Comparison of ENCODE assay signal across 12 cellular contexts in the genomic region with DNA sequence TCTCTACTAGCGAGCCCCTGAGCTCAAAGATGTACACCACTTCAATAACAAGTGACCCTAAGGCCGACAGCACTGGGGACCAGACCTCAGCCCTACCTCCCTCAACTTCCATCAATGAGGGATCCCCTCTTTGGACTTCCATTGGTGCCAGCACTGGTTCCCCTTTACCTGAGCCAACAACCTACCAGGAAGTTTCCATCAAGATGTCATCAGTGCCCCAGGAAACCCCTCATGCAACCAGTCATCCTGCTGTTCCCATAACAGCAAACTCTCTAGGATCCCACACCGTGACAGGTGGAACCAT. TPM values are rescaled to one million over a fixed set of nuclear protein-coding genes. Genes with fewer than 3 reads are reported as not detected.
DNase-seq lines count a peak whose midpoint lies in the region; ATAC-seq, FAIRE-seq and TF ChIP-seq lines count a peak whose summit lies in the region.
"Had no signal": no experiment of that assay in that cellular context is flagged by ENCODE, and none has a peak within 500 bp of the region (broad histone marks: within the 10 kb centered on the region; RNA-seq: fewer than 3 reads in every experiment).

No MANE protein-coding gene starts in this region.

- H3K27me3 ChIP-seq in HepG2 (ENCODE audit: control insufficient read depth in 1 of 2, insufficient read depth in 2 of 2, low read length in 2 of 2) (no peaks in the 10 kb centered on the region), right lobe of liver (no peaks in the 10 kb centered on the region), lower lobe of right lung (ENCODE audit: low read depth) (no peaks in the 10 kb centered on the region), transverse colon (no peaks in the 10 kb centered on the region)
- H3K27me3 ChIP-seq: ovary had no signal

- TF ChIP-seq RAD21 in HepG2 (CRISPR knock-in tag; IDR thresholded peaks at IDR 0.05) = no peak

- no peak overlapping the region for H2AFZ ChIP-seq in HepG2 (ENCODE audit: low read length)

- H3K9me3 Mint-ChIP-seq in activated CD8-positive, alpha-beta T cell treated with anti-CD3 and anti-CD28 coated beads, Interleukin-2, amount 10 ng/mL, durations not matched to agents 7 days and 5 days (ENCODE audit: insufficient read depth) = no peaks in the 10 kb centered on the region

- no peak for TF ChIP-seq POLR2A in HepG2 (IDR thresholded peaks at IDR 0.05; ENCODE audit: insufficient read depth in 1 of 2, low read depth in 2 of 2, low read length in 2 of 2)
- TF ChIP-seq POLR2A in right lobe of liver (IDR thresholded peaks at IDR 0.05) = no peak
- TF ChIP-seq POLR2A in transverse colon (IDR thresholded peaks at IDR 0.05) = no peak

- H3K27ac Mint-ChIP-seq in activated CD8-positive, alpha-beta T cell treated with anti-CD3 and anti-CD28 coated beads, Interleukin-2, amount 10 ng/mL, durations not matched to agents 7 days and 5 days = peak overlapping the region; percentile 97

- H3K27ac ChIP-seq in HepG2 (ENCODE audit: extremely low read length, insufficient read depth, low read length) = no peak overlapping the region
- H3K27ac ChIP-seq in right lobe of liver = no peak overlapping the region
- H3K27ac ChIP-seq in lower lobe of right lung = peak overlapping the region; percentile 72
- H3K27ac ChIP-seq in transverse colon = peak overlapping the region; percentile 42 to 60 (median 52)
- H3K27ac ChIP-seq: epithelial cell of prostate, ovary had no signal

- no peak overlapping the region for H3K9ac ChIP-seq in HepG2 (ENCODE audit: insufficient read depth, low read depth, low read length)

- POLR2A ChIA-PET in HepG2 (lab: Yijun Ruan, JAX) = interaction anchor here (5.2 kb wide), 1 partner anchor 16 kb away, joined by 23 read pairs; a partner anchor contains a TSS
- POLR2A ChIA-PET in activated CD8-positive, alpha-beta T cell treated with anti-CD3 and anti-CD28 coated beads, Interleukin-2, amount 10 ng/mL, durations not matched to agents 7 days and 5 days (lab: Charles Lee) = interaction anchor here (0.6 to 1.6 kb wide), 5 partner anchors 13 to 63 kb away, joined by 4 to 11 read pairs (median 5); a partner anchor contains a TSS

- no peak for FAIRE-seq in HepG2 (lab: Jason Lieb, UNC)

- H3K4me3 ChIP-seq in HepG2 (replicated peaks in 1 of 3; ENCODE audit: insufficient read depth in 1 of 3, low read depth in 2 of 3, low read length in 3 of 3) = peak overlapping the region in 1 of 3 experiments; percentile 38; a peak in 1 of 6 replicates
- H3K4me3 ChIP-seq in right lobe of liver = peak overlapping the region in 1 of 3 donors; percentile 16
- peak overlapping the region; percentile 59 for H3K4me3 ChIP-seq in lower lobe of right lung
- peak overlapping the region in 2 of 4 donors; percentile 6 to 33 for H3K4me3 ChIP-seq in transverse colon
- H3K4me3 ChIP-seq: ovary had no signal

- CTCF ChIA-PET in HepG2 (lab: Yijun Ruan, JAX; ENCODE audit: low intra/inter-chr PET ratio, low total read pairs) = no interaction called here
- CTCF ChIA-PET in activated CD8-positive, alpha-beta T cell treated with anti-CD3 and anti-CD28 coated beads, Interleukin-2, amount 10 ng/mL, durations not matched to agents 7 days and 5 days (lab: Charles Lee) = interaction anchor here (0.7 to 4.0 kb wide), 7 partner anchors 12 to 152 kb away, joined by 3 to 32 read pairs (median 3); a partner anchor contains a TSS

- peaks cover 53% of the 10 kb centered on the region for H3K36me3 Mint-ChIP-seq in activated CD8-positive, alpha-beta T cell treated with anti-CD3 and anti-CD28 coated beads, Interleukin-2, amount 10 ng/mL, durations not matched to agents 7 days and 5 days (ENCODE audit: low read depth)

- DNase-seq in HepG2 (ENCODE audit: low spot score) = no peak
- no peak for DNase-seq in right lobe of liver
- no peak for DNase-seq in activated CD8-positive, alpha-beta T cell treated with anti-CD3 and anti-CD28 coated beads, Interleukin-2, amount 10 ng/mL, durations not matched to agents 7 days and 5 days
- DNase-seq in lower lobe of right lung = no peak
- no peak for DNase-seq in transverse colon
- no peak for DNase-seq in sciatic nerve (ENCODE audit: low spot score)
- DNase-seq in KBM-7 = no peak
- DNase-seq in DMS 273 treated with DMSO at 0.1 percent for 48 hours (lab: John Stamatoyannopoulos, UW) = no peak
- DNase-seq: NCI-H1930, ovary, RPMI8226 had no signal

- in situ Hi-C loops in HepG2 (cut with HindIII; ENCODE audit: extremely low pct_ligation_motif_present, low pct_unique_long_range_greater_than_20kb) (no loop called here), transverse colon (cut with MboI; ENCODE audit: low pct_ligation_motif_present in 1 of 4, low pct_unique_long_range_greater_than_20kb in 1 of 4, low sequenced_read_pairs in 3 of 4) (loop anchor here in 1 of 4 donors (25.0 kb wide), 1 partner anchor 499 kb away; no protein-coding TSS in a partner anchor), KBM-7 (cut with MboI; ENCODE audit: low pct_unique_long_range_greater_than_20kb, low sequenced_read_pairs) (no loop called here)

- H3K4me1 ChIP-seq in HepG2 (ENCODE audit: insufficient read depth, low read length) (peaks cover 57% of the 10 kb centered on the region), right lobe of liver (no peaks in the 10 kb centered on the region), lower lobe of right lung (peaks cover 16% of the 10 kb centered on the region), transverse colon (peaks cover 0 to 26% (median 8%) of the 10 kb centered on the region in 4 donors)

- intact Hi-C loops in HepG2 (cut with micrococcal nuclease; ENCODE audit: unreplicated experiment) (no loop called here), right lobe of liver (cut with DNase I) (no loop called here), lower lobe of right lung (cut with DNase I) (no loop called here), transverse colon (cut with DNase I; ENCODE audit: low total_unique reads) (no loop called here), sciatic nerve (cut with DNase I) (no loop called here)

- BruUV-seq in HepG2 (replicated peaks; lab: Mats Ljungman, UMichigan) = no TSS peak

- 75% methylated on average over 2 of the region's 3 CpGs for WGBS in HepG2 (ENCODE audit: low lambda C conversion rate)
- WGBS in right lobe of liver (ENCODE audit: insufficient coverage, low coverage, low lambda C conversion rate, missing lambda C conversion rate) = 83% methylated on average over 1 of the region's 3 CpGs
- WGBS in transverse colon (ENCODE audit: low coverage in 1 of 2), 2 donors = 75% methylated on average over 3 of the region's 3 CpGs; no CpG with 5 or more reads in 1 of the 2 donors

- H3K27me3 Mint-ChIP-seq in activated CD8-positive, alpha-beta T cell treated with anti-CD3 and anti-CD28 coated beads, Interleukin-2, amount 10 ng/mL, durations not matched to agents 7 days and 5 days (ENCODE audit: low read depth) = no peaks in the 10 kb centered on the region

- no peak for TF ChIP-seq EP300 in HepG2 (IDR thresholded peaks at IDR 0.05; ENCODE audit: low read depth in 2 of 2, low read length in 2 of 2)
- TF ChIP-seq EP300 in HepG2 (CRISPR knock-in tag; IDR thresholded peaks at IDR 0.05; ENCODE audit: borderline replicate concordance) = no peak
- TF ChIP-seq EP300 in transverse colon (IDR thresholded peaks at IDR 0.05; ENCODE audit: low read depth) = no peak

- H3K36me3 ChIP-seq in HepG2 (replicated peaks in 1 of 2; ENCODE audit: control insufficient read depth in 1 of 2, insufficient read depth in 2 of 2, low read length in 2 of 2) (no peaks in the 10 kb centered on the region), right lobe of liver (no peaks in the 10 kb centered on the region), lower lobe of right lung (no peaks in the 10 kb centered on the region), transverse colon (no peaks in the 10 kb centered on the region)
- H3K36me3 ChIP-seq: ovary had no signal

- no peaks in the 10 kb centered on the region for H4K20me1 ChIP-seq in HepG2 (ENCODE audit: insufficient read depth, low read length)

- TF ChIP-seq CTCF in HepG2 (CRISPR knock-in tag; IDR thresholded peaks at IDR 0.05) (no peak), right lobe of liver (IDR thresholded peaks at IDR 0.05) (no peak), lower lobe of right lung (IDR thresholded peaks at IDR 0.05) (no peak), transverse colon (IDR thresholded peaks at IDR 0.05) (no peak)

- ATAC-seq in HepG2 = no peak
- no peak for ATAC-seq in right lobe of liver
- ATAC-seq in activated CD8-positive, alpha-beta T cell treated with anti-CD3 and anti-CD28 coated beads, Interleukin-2, amount 10 ng/mL, durations not matched to agents 7 days and 5 days = no peak
- ATAC-seq in lower lobe of right lung = no peak
- ATAC-seq in sciatic nerve = no peak

- H3K79me2 ChIP-seq in HepG2 (ENCODE audit: insufficient read depth, low read length) = no peaks in the 10 kb centered on the region

- peaks cover 51% of the 10 kb centered on the region for H3K4me1 Mint-ChIP-seq in activated CD8-positive, alpha-beta T cell treated with anti-CD3 and anti-CD28 coated beads, Interleukin-2, amount 10 ng/mL, durations not matched to agents 7 days and 5 days (ENCODE audit: low read depth)

- H3K9me3 ChIP-seq in HepG2 (ENCODE audit: low read length) = no peaks in the 10 kb centered on the region
- no peaks in the 10 kb centered on the region for H3K9me3 ChIP-seq in right lobe of liver
- H3K9me3 ChIP-seq in lower lobe of right lung = no peaks in the 10 kb centered on the region
- H3K9me3 ChIP-seq in transverse colon = no peaks in the 10 kb centered on the region
- H3K9me3 ChIP-seq: ovary had no signal

- H3K4me3 Mint-ChIP-seq in activated CD8-positive, alpha-beta T cell treated with anti-CD3 and anti-CD28 coated beads, Interleukin-2, amount 10 ng/mL, durations not matched to agents 7 days and 5 days = peak overlapping the region; percentile 96

- peak overlapping the region; percentile 40; the same call in 1 of the 2 replicates for H3K4me2 ChIP-seq in HepG2 (ENCODE audit: low read depth, low read length)

RNA-seq across cellular contexts. Expression of a gene that starts 0.7 kb away (rescaled TPM):
- total RNA-seq in HepG2 (2016; rRNA removed; fragmentation: Illumina TruSeq; extraction: Trizol) (0.22 and 0.38 TPM in 2 replicates), right lobe of liver (1 to 10 TPM in 4 of 6 experiments, under 1 TPM in 2; 0.60 to 3.3 (median 1.4) TPM), lower lobe of right lung (109 TPM), transverse colon (1 to 10 TPM in 2 of 4 donors, under 1 TPM in 2; 0.20 to 3.7 (median 1.1) TPM), sciatic nerve (5.4 TPM)
- total RNA-seq in HepG2 (2016; cell fraction: cytosol; rRNA removed; fragmentation: Illumina TruSeq; extraction: Trizol; ENCODE audit: low read depth) = 0.10 TPM in 1 of 2 replicates, not detected in the other
- 0.10 and 0.35 TPM in 2 replicates for total RNA-seq in HepG2 (2016; cell fraction: insoluble cytoplasmic fraction; rRNA removed; fragmentation: Illumina TruSeq; extraction: Trizol)
- total RNA-seq in HepG2 (2016; cell fraction: membrane; rRNA removed; fragmentation: Illumina TruSeq; extraction: Trizol) = 0.06 TPM in 1 of 2 replicates, not detected in the other
- total RNA-seq in HepG2 (2016; cell fraction: nucleus; rRNA removed; fragmentation: Illumina TruSeq; extraction: Trizol) = 0.28 and 0.34 TPM in 2 replicates
- polyA plus RNA-seq in HepG2 (2011; rRNA removed) = 1.6 and 3.8 TPM in 2 replicates
- polyA plus RNA-seq in HepG2 (2011; cell fraction: cytosol; rRNA removed) = 0.94 and 1.1 TPM in 2 replicates
- 1.1 and 2.5 TPM in 2 replicates for polyA plus RNA-seq in HepG2 (2011; cell fraction: nucleus; rRNA removed)
- 2.4 and 2.5 TPM in 2 replicates for polyA plus RNA-seq in HepG2 (2012)
- 0.07 and 0.09 TPM in 2 replicates for polyA plus RNA-seq in HepG2 (2016; cell fraction: cytosol; fragmentation: Illumina TruSeq; extraction: Trizol; ENCODE audit: low read depth)
- polyA plus RNA-seq in HepG2 (2016; cell fraction: insoluble cytoplasmic fraction; fragmentation: Illumina TruSeq; extraction: Trizol; ENCODE audit: low read depth) = 0.25 and 0.39 TPM in 2 replicates
- polyA plus RNA-seq in HepG2 (2016; cell fraction: membrane; fragmentation: Illumina TruSeq; extraction: Trizol; ENCODE audit: low read depth) = 0.13 and 0.23 TPM in 2 replicates
- 0.44 and 1.1 TPM in 2 replicates for polyA plus RNA-seq in HepG2 (2016; cell fraction: nucleus; fragmentation: Illumina TruSeq; extraction: Trizol; ENCODE audit: insufficient read depth, low read depth)
- 1.7 and 5.3 TPM in 2 replicates for polyA minus RNA-seq in HepG2 (2011; rRNA and poly(A)+ RNA removed; ENCODE audit: low replicate concordance)
- 0.79 and 1.7 TPM in 2 replicates for polyA minus RNA-seq in HepG2 (2011; cell fraction: cytosol; rRNA and poly(A)+ RNA removed)
- polyA minus RNA-seq in HepG2 (2011; cell fraction: nucleus; rRNA and poly(A)+ RNA removed) = 0.52 and 1.4 TPM in 2 replicates
- 100 to 1,000 TPM; 339 to 352 TPM for total RNA-seq in activated CD8-positive, alpha-beta T cell treated with anti-CD3 and anti-CD28 coated beads, Interleukin-2, amount 10 ng/mL, durations not matched to agents 7 days and 5 days

RNA-seq across cellular contexts. Expression of a gene that starts 15.2 kb away (rescaled TPM):
- total RNA-seq in HepG2 (2016; rRNA removed; fragmentation: Illumina TruSeq; extraction: Trizol) = 218 and 244 TPM in 2 replicates
- total RNA-seq in HepG2 (2016; cell fraction: cytosol; rRNA removed; fragmentation: Illumina TruSeq; extraction: Trizol; ENCODE audit: low read depth) = 87.1 and 92.9 TPM in 2 replicates
- 223 and 253 TPM in 2 replicates for total RNA-seq in HepG2 (2016; cell fraction: insoluble cytoplasmic fraction; rRNA removed; fragmentation: Illumina TruSeq; extraction: Trizol)
- total RNA-seq in HepG2 (2016; cell fraction: membrane; rRNA removed; fragmentation: Illumina TruSeq; extraction: Trizol) = 152 and 159 TPM in 2 replicates
- total RNA-seq in HepG2 (2016; cell fraction: nucleus; rRNA removed; fragmentation: Illumina TruSeq; extraction: Trizol) = 99.3 and 115 TPM in 2 replicates
- polyA plus RNA-seq in HepG2 (2011; rRNA removed) = 130 and 137 TPM in 2 replicates
- polyA plus RNA-seq in HepG2 (2011; cell fraction: cytosol; rRNA removed) = 103 and 170 TPM in 2 replicates
- 80.0 and 88.2 TPM in 2 replicates for polyA plus RNA-seq in HepG2 (2011; cell fraction: nucleus; rRNA removed)
- polyA plus RNA-seq in HepG2 (2012) = 123 and 130 TPM in 2 replicates
- 105 and 118 TPM in 2 replicates for polyA plus RNA-seq in HepG2 (2016; cell fraction: cytosol; fragmentation: Illumina TruSeq; extraction: Trizol; ENCODE audit: low read depth)
- polyA plus RNA-seq in HepG2 (2016; cell fraction: insoluble cytoplasmic fraction; fragmentation: Illumina TruSeq; extraction: Trizol; ENCODE audit: low read depth) = 245 and 255 TPM in 2 replicates
- 133 and 135 TPM in 2 replicates for polyA plus RNA-seq in HepG2 (2016; cell fraction: membrane; fragmentation: Illumina TruSeq; extraction: Trizol; ENCODE audit: low read depth)
- polyA plus RNA-seq in HepG2 (2016; cell fraction: nucleus; fragmentation: Illumina TruSeq; extraction: Trizol; ENCODE audit: insufficient read depth, low read depth) = 215 and 218 TPM in 2 replicates
- 1.2 and 248 TPM in 2 replicates for polyA minus RNA-seq in HepG2 (2011; rRNA and poly(A)+ RNA removed; ENCODE audit: low replicate concordance)
- polyA minus RNA-seq in HepG2 (2011; cell fraction: cytosol; rRNA and poly(A)+ RNA removed) = 160 and 171 TPM in 2 replicates
- 30.1 and 34.9 TPM in 2 replicates for polyA minus RNA-seq in HepG2 (2011; cell fraction: nucleus; rRNA and poly(A)+ RNA removed)
- 100 to 1,000 TPM in 5 of 6 experiments, 10 to 100 TPM in 1; 95.2 to 154 (median 128) TPM for total RNA-seq in right lobe of liver
- total RNA-seq in activated CD8-positive, alpha-beta T cell treated with anti-CD3 and anti-CD28 coated beads, Interleukin-2, amount 10 ng/mL, durations not matched to agents 7 days and 5 days = 10 to 100 TPM in 1 of 2 experiments, 1 to 10 TPM in 1; 8.6 to 10.2 TPM
- 11.0 TPM for total RNA-seq in lower lobe of right lung
- 10 to 100 TPM; 14.3 to 65.8 (median 26.3) TPM for total RNA-seq in transverse colon
- total RNA-seq in sciatic nerve = 26.3 TPM

Comparison
In these comparisons a context has a peak if more than half of its experiments do, and no peak if none do; other contexts are left out.
1. H3K27ac ChIP-seq: peak in lower lobe of right lung (single experiment) and transverse colon (4 of 4); none in HepG2 (single experiment) and right lobe of liver (0 of 3).
2. RNA of a gene that starts 0.7 kb away (total RNA-seq): 339 to 352 TPM in activated CD8-positive, alpha-beta T cell treated with anti-CD3 and anti-CD28 coated beads, Interleukin-2, amount 10 ng/mL, durations not matched to agents 7 days and 5 days and 109 TPM in lower lobe of right lung (single experiment); 5.4 TPM in sciatic nerve (single experiment), 0.20 to 3.7 TPM in transverse colon, 0.60 to 3.3 TPM in right lobe of liver and 0.06 to 0.38 TPM in HepG2; every median in the first group is over 10 times any median in the second.